27 cellular contexts compared by ENCODE assay signal in genomic region chr7:127692200-127692599, GRCh38. TPM values are rescaled to one million over a fixed set of nuclear protein-coding genes. Genes with fewer than 3 reads are reported as not detected.
A peak's percentile ranks its signal among the peaks of the same experiment; 100 is the strongest.
DNase-seq lines count a peak whose midpoint lies in the region; ATAC-seq and TF ChIP-seq lines count a peak whose summit lies in the region.
"Had no signal": no experiment of that assay in that cellular context is flagged by ENCODE, and none has a peak within 500 bp of the region (broad histone marks: within the 10 kb centered on the region; RNA-seq: fewer than 3 reads in every experiment).

No MANE protein-coding gene starts in this region.

- no peak overlapping the region for H2BK15ac ChIP-seq in neuronal stem cell (ENCODE audit: low read length)

- intact Hi-C loops in activated CD4-positive, alpha-beta memory T cell treated with anti-CD3 and anti-CD28 coated beads for 36 hours (cut with micrococcal nuclease) = no loop called here

- no peak overlapping the region for H2AK5ac ChIP-seq in neuronal stem cell (ENCODE audit: low read depth, low read length)

- H3K23ac ChIP-seq in neuronal stem cell (ENCODE audit: low read depth, low read length, poor library complexity) = no peak overlapping the region

- H2AFZ ChIP-seq in OCI-LY3 (ENCODE audit: low read depth, low read length) = no peak overlapping the region
- H2AFZ ChIP-seq in neuronal stem cell (ENCODE audit: low read length) = no peak overlapping the region

- no peak overlapping the region for H3K4ac ChIP-seq in neuronal stem cell (ENCODE audit: low read length)

- H4K91ac ChIP-seq in neuronal stem cell (ENCODE audit: low read depth, low read length, poor library complexity) = no peak overlapping the region

- H3K27ac ChIP-seq in OCI-LY3 (ENCODE audit: low read length) (peak overlapping the region; percentile 18; the same call in 1 of the 2 replicates), neuronal stem cell (replicated peaks; ENCODE audit: low read length) (no peak overlapping the region)
- H3K27ac ChIP-seq: 22Rv1, BLaER1, esophagus muscularis mucosa, gastroesophageal sphincter, transverse colon had no signal

- no peak for DNase-seq in activated CD4-positive, alpha-beta memory T cell treated with anti-CD3 and anti-CD28 coated beads for 36 hours
- no peak for DNase-seq in activated CD4-positive, alpha-beta memory T cell treated with anti-CD3 and anti-CD28 coated beads, Interleukin-2, amount 10 ng/mL, durations not matched to agents 7 days and 5 days
- DNase-seq in HUDEP-2 (lab: John Stamatoyannopoulos, UW; ENCODE audit: unreplicated experiment in 76 of 76) (no peak), neuronal stem cell (ENCODE audit: low spot score) (no peak), retina (no peak)
- DNase-seq: activated CD8-positive, alpha-beta T cell treated with anti-CD3 and anti-CD28 coated beads for 36 hours; activated T-cell treated with anti-CD3 and anti-CD28 coated beads, Interleukin-2, amount 50 U/mL, for 72 hours; effector CD8-positive, alpha-beta T cell; left cardiac atrium; NCI-H1436 treated with DMSO at 0.1 percent for 48 hours; NCI-H2171 treated with DMSO at 0.1 percent for 48 hours; OCI-M1; posterior cingulate gyrus; SIG-M5; stimulated activated CD4-positive, alpha-beta T cell treated with anti-CD3 and anti-CD28 coated beads, Interleukin-1b, Interleukin-23, amount 100 ng/mL, for 48 hours; stimulated activated naive CD8-positive, alpha-beta T cell treated with anti-CD3 and anti-CD28 coated beads, Interleukin-15, Interleukin-2, amounts not matched to agents 100 U/mL and 50 U/mL, for 24 hours; T-helper 1 cell; transverse colon had no signal

- no peaks in the 10 kb centered on the region for H3K27me3 Mint-ChIP-seq in activated CD4-positive, alpha-beta memory T cell treated with anti-CD3 and anti-CD28 coated beads for 36 hours
- no peaks in the 10 kb centered on the region for H3K27me3 Mint-ChIP-seq in activated CD4-positive, alpha-beta memory T cell treated with anti-CD3 and anti-CD28 coated beads, Interleukin-2, amount 10 ng/mL, durations not matched to agents 7 days and 5 days
- H3K27me3 Mint-ChIP-seq: activated CD8-positive, alpha-beta T cell treated with anti-CD3 and anti-CD28 coated beads for 36 hours; activated naive CD8-positive, alpha-beta T cell; natural killer cell treated with Interleukin-12 subunit alpha and Interleukin-12 subunit beta and Interleukin-15 and Interleukin-18, amount 100 ng/mL, for 72 hours had no signal

- no peaks in the 10 kb centered on the region for H3K9me3 Mint-ChIP-seq in activated CD4-positive, alpha-beta memory T cell treated with anti-CD3 and anti-CD28 coated beads for 36 hours
- H3K9me3 Mint-ChIP-seq in activated CD4-positive, alpha-beta memory T cell treated with anti-CD3 and anti-CD28 coated beads, Interleukin-2, amount 10 ng/mL, durations not matched to agents 7 days and 5 days = no peaks in the 10 kb centered on the region
- H3K9me3 Mint-ChIP-seq: activated CD8-positive, alpha-beta T cell treated with anti-CD3 and anti-CD28 coated beads for 36 hours; activated T-cell treated with anti-CD3 and anti-CD28 coated beads, Interleukin-2, amount 50 U/mL, for 72 hours; natural killer cell treated with Interleukin-12 subunit alpha and Interleukin-12 subunit beta and Interleukin-15 and Interleukin-18, amount 100 ng/mL, for 72 hours had no signal

- peaks cover 94% of the 10 kb centered on the region for H3K79me2 ChIP-seq in OCI-LY3 (ENCODE audit: low read length)

- H3K4me3 ChIP-seq in OCI-LY3 (ENCODE audit: low read length) (no peak overlapping the region), neuronal stem cell (ENCODE audit: low read length in 2 of 2) (no peak overlapping the region)
- H3K4me3 ChIP-seq: BLaER1, esophagus muscularis mucosa, gastroesophageal sphincter, transverse colon had no signal

- no peaks in the 10 kb centered on the region for H3K9me3 ChIP-seq in OCI-LY3 (ENCODE audit: insufficient read depth, low read length)
- no peaks in the 10 kb centered on the region for H3K9me3 ChIP-seq in neuronal stem cell (replicated peaks in 1 of 2; ENCODE audit: control insufficient read depth in 2 of 2, insufficient read depth in 1 of 2, low read depth in 1 of 2, low read length in 2 of 2)
- H3K9me3 ChIP-seq: BLaER1, esophagus muscularis mucosa, gastroesophageal sphincter, transverse colon had no signal

- H3K4me1 ChIP-seq in OCI-LY3 (ENCODE audit: low read length) (peaks cover 11% of the 10 kb centered on the region), neuronal stem cell (ENCODE audit: control insufficient read depth in 2 of 2, insufficient read depth in 1 of 2, low read depth in 1 of 2, low read length in 2 of 2) (no peaks in the 10 kb centered on the region)
- H3K4me1 ChIP-seq: BLaER1, esophagus muscularis mucosa, gastroesophageal sphincter, transverse colon had no signal

- peaks cover 46% of the 10 kb centered on the region for H3K36me3 Mint-ChIP-seq in activated CD4-positive, alpha-beta memory T cell treated with anti-CD3 and anti-CD28 coated beads for 36 hours
- H3K36me3 Mint-ChIP-seq in activated CD4-positive, alpha-beta memory T cell treated with anti-CD3 and anti-CD28 coated beads, Interleukin-2, amount 10 ng/mL, durations not matched to agents 7 days and 5 days (ENCODE audit: low read depth) = peaks cover 61% of the 10 kb centered on the region

- H3K27me3 ChIP-seq in OCI-LY3 (ENCODE audit: low read depth, low read length) (no peaks in the 10 kb centered on the region), neuronal stem cell (ENCODE audit: control insufficient read depth in 3 of 3, insufficient read depth in 3 of 3, low read depth in 1 of 3, low read length in 3 of 3) (no peaks in the 10 kb centered on the region)
- H3K27me3 ChIP-seq: BLaER1, esophagus muscularis mucosa, gastroesophageal sphincter, transverse colon had no signal

- no peak overlapping the region for H3K14ac ChIP-seq in neuronal stem cell (ENCODE audit: low read length)

- H3K36me3 ChIP-seq in OCI-LY3 (replicated peaks; ENCODE audit: low read depth, low read length) = peaks cover 73% of the 10 kb centered on the region
- H3K36me3 ChIP-seq in neuronal stem cell (replicated peaks in 1 of 2; ENCODE audit: control insufficient read depth in 2 of 2, insufficient read depth in 2 of 2, low read length in 2 of 2) = peaks cover 8 to 86% of the 10 kb centered on the region in 2 donors

- H4K20me1 ChIP-seq in OCI-LY3 (ENCODE audit: insufficient read depth, low read length) = peaks cover 70% of the 10 kb centered on the region

- H4K8ac ChIP-seq in neuronal stem cell (ENCODE audit: low read depth, low read length) = no peak overlapping the region

- H3K4me3 Mint-ChIP-seq in activated CD4-positive, alpha-beta memory T cell treated with anti-CD3 and anti-CD28 coated beads for 36 hours = no peak overlapping the region
- no peak overlapping the region for H3K4me3 Mint-ChIP-seq in activated CD4-positive, alpha-beta memory T cell treated with anti-CD3 and anti-CD28 coated beads, Interleukin-2, amount 10 ng/mL, durations not matched to agents 7 days and 5 days
- H3K4me3 Mint-ChIP-seq: activated CD8-positive, alpha-beta T cell treated with anti-CD3 and anti-CD28 coated beads for 36 hours; activated naive CD8-positive, alpha-beta T cell; activated T-cell treated with anti-CD3 and anti-CD28 coated beads, Interleukin-2, amount 50 U/mL, for 72 hours; natural killer cell treated with Interleukin-12 subunit alpha and Interleukin-12 subunit beta and Interleukin-15 and Interleukin-18, amount 100 ng/mL, for 72 hours had no signal

- no peak overlapping the region for H3K9ac ChIP-seq in OCI-LY3 (ENCODE audit: low read length)
- H3K9ac ChIP-seq in neuronal stem cell (ENCODE audit: low read depth, low read length, poor library complexity) = no peak overlapping the region
- H3K9ac ChIP-seq: BLaER1 had no signal

- ATAC-seq in GM21619 (IDR thresholded peaks at IDR 0.05; ENCODE audit: unreplicated experiment) (peak; percentile 60), HG03045 (IDR thresholded peaks at IDR 0.05; ENCODE audit: unreplicated experiment) (no peak)
- ATAC-seq: activated CD8-positive, alpha-beta T cell treated with anti-CD3 and anti-CD28 coated beads for 36 hours; activated T-cell treated with anti-CD3 and anti-CD28 coated beads, Interleukin-2, amount 50 U/mL, for 72 hours; gastroesophageal sphincter; left cardiac atrium; natural killer cell treated with Interleukin-12 subunit alpha and Interleukin-12 subunit beta and Interleukin-15 and Interleukin-18, amount 100 ng/mL, for 72 hours; stimulated activated naive CD8-positive, alpha-beta T cell treated with anti-CD3 and anti-CD28 coated beads, Interleukin-15, Interleukin-2, amounts not matched to agents 100 U/mL and 50 U/mL, for 24 hours had no signal

- no peak overlapping the region for H2BK12ac ChIP-seq in neuronal stem cell (ENCODE audit: low read length)

- no peak overlapping the region for H2BK120ac ChIP-seq in neuronal stem cell (ENCODE audit: low read depth, low read length)

- H3K4me2 ChIP-seq in OCI-LY3 (ENCODE audit: low read length) = no peak overlapping the region
- H3K4me2 ChIP-seq in neuronal stem cell (ENCODE audit: insufficient read depth, low read length, poor library complexity, severe bottlenecking) = no peak overlapping the region
- H3K4me2 ChIP-seq: BLaER1 had no signal

- peaks cover 12% of the 10 kb centered on the region for H3K4me1 Mint-ChIP-seq in activated CD4-positive, alpha-beta memory T cell treated with anti-CD3 and anti-CD28 coated beads for 36 hours (ENCODE audit: low read depth)
- peaks cover 2% of the 10 kb centered on the region for H3K4me1 Mint-ChIP-seq in activated CD4-positive, alpha-beta memory T cell treated with anti-CD3 and anti-CD28 coated beads, Interleukin-2, amount 10 ng/mL, durations not matched to agents 7 days and 5 days

- H3K18ac ChIP-seq in neuronal stem cell (ENCODE audit: low read length) = no peak overlapping the region

- POLR2A ChIA-PET in activated CD4-positive, alpha-beta memory T cell treated with anti-CD3 and anti-CD28 coated beads for 36 hours (lab: Charles Lee) = no interaction called here
- POLR2A ChIA-PET in activated CD4-positive, alpha-beta memory T cell treated with anti-CD3 and anti-CD28 coated beads, Interleukin-2, amount 10 ng/mL, durations not matched to agents 7 days and 5 days (lab: Charles Lee) = no interaction called here

- no peak overlapping the region for H2BK5ac ChIP-seq in neuronal stem cell (ENCODE audit: low read length)

- no peaks in the 10 kb centered on the region for H3K79me1 ChIP-seq in neuronal stem cell (ENCODE audit: low read depth, low read length)

- H3K27ac Mint-ChIP-seq in activated CD4-positive, alpha-beta memory T cell treated with anti-CD3 and anti-CD28 coated beads for 36 hours = peak overlapping the region; percentile 30
- no peak overlapping the region for H3K27ac Mint-ChIP-seq in activated CD4-positive, alpha-beta memory T cell treated with anti-CD3 and anti-CD28 coated beads, Interleukin-2, amount 10 ng/mL, durations not matched to agents 7 days and 5 days
- H3K27ac Mint-ChIP-seq: activated CD8-positive, alpha-beta T cell treated with anti-CD3 and anti-CD28 coated beads for 36 hours; activated naive CD8-positive, alpha-beta T cell; activated T-cell treated with anti-CD3 and anti-CD28 coated beads, Interleukin-2, amount 50 U/mL, for 72 hours; natural killer cell treated with Interleukin-12 subunit alpha and Interleukin-12 subunit beta and Interleukin-15 and Interleukin-18, amount 100 ng/mL, for 72 hours had no signal

- no CpG with 5 or more reads among the region's 1 CpG for WGBS in neuronal stem cell (ENCODE audit: extremely low coverage in 2 of 2, insufficient read length in 2 of 2, insufficient replicate concordance in 1 of 2), 2 donors

- TF ChIP-seq CTCF in OCI-LY3 (IDR thresholded peaks at IDR 0.05; ENCODE audit: low read depth, low read length) = no peak

- CTCF ChIA-PET in activated CD4-positive, alpha-beta memory T cell treated with anti-CD3 and anti-CD28 coated beads for 36 hours (lab: Charles Lee) = no interaction called here
- CTCF ChIA-PET in activated CD4-positive, alpha-beta memory T cell treated with anti-CD3 and anti-CD28 coated beads, Interleukin-2, amount 10 ng/mL, durations not matched to agents 7 days and 5 days (lab: Charles Lee) = interaction anchor here (1.1 kb wide), 1 partner anchor 37 kb away, joined by 3 read pairs; no protein-coding TSS in a partner anchor

RNA-seq across cellular contexts. Expression of gene SND1, which starts 40.2 kb away (rescaled TPM):
- total RNA-seq in activated CD4-positive, alpha-beta memory T cell treated with anti-CD3 and anti-CD28 coated beads for 36 hours = 100 to 1,000 TPM; 208 to 235 TPM
- total RNA-seq in activated CD4-positive, alpha-beta memory T cell treated with anti-CD3 and anti-CD28 coated beads, Interleukin-2, amount 10 ng/mL, durations not matched to agents 7 days and 5 days = 100 to 1,000 TPM; 171 to 175 TPM
- 64.0 TPM for polyA plus RNA-seq in neuronal stem cell (2013, experiment 1 of 2)
- polyA plus RNA-seq in neuronal stem cell (2013, experiment 2 of 2) = 61.4 TPM
